14 cellular contexts compared by ENCODE assay signal in the genomic region with DNA sequence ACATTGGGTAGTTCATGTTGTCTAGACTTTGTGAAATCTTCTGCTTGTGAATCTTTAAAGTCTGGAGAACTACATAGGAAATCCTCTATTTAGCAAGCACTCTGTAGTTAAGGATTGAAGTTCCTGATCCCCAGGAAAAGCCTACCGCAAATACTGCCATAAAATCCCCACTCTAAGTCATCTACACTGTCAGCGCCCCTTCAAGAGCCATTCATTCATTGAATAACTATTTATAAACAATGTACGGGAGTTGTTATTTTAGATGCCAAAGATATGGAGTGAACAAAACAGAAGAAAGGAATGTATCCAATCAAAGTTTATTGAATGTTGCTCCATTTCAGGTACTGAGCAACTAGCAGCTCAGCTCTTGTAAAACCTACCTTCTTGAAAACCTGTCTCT.
"Had no signal": no experiment of that assay in that cellular context is flagged by ENCODE, and none has a peak within 500 bp of the region (broad histone marks: within the 10 kb centered on the region; RNA-seq: fewer than 3 reads in every experiment).

No MANE protein-coding gene starts in this region.

- H2AFZ ChIP-seq: hepatocyte had no signal

- H3K9me3 Mint-ChIP-seq: activated CD4-positive, alpha-beta memory T cell treated with anti-CD3 and anti-CD28 coated beads, Interleukin-2, amount 10 ng/mL, durations not matched to agents 7 days and 5 days; activated T-cell treated with anti-CD3 and anti-CD28 coated beads, Interleukin-2, amount 50 U/mL, for 72 hours had no signal

- H3K27ac Mint-ChIP-seq: activated CD4-positive, alpha-beta memory T cell treated with anti-CD3 and anti-CD28 coated beads, Interleukin-2, amount 10 ng/mL, durations not matched to agents 7 days and 5 days; activated T-cell treated with anti-CD3 and anti-CD28 coated beads, Interleukin-2, amount 50 U/mL, for 72 hours had no signal

- H3K4me1 ChIP-seq: ascending aorta, gastrocnemius medialis, tibial artery, uterus had no signal

- H3K36me3 ChIP-seq: ascending aorta, cardiac muscle cell, gastrocnemius medialis, neutrophil, tibial artery, uterus had no signal

- H3K27me3 Mint-ChIP-seq: activated CD4-positive, alpha-beta memory T cell treated with anti-CD3 and anti-CD28 coated beads, Interleukin-2, amount 10 ng/mL, durations not matched to agents 7 days and 5 days had no signal

- ATAC-seq: activated T-cell treated with anti-CD3 and anti-CD28 coated beads, Interleukin-2, amount 50 U/mL, for 72 hours; gastrocnemius medialis had no signal

- H3K79me2 ChIP-seq: hepatocyte had no signal

- H3K4me3 ChIP-seq: ascending aorta, cardiac muscle cell, gastrocnemius medialis, hepatocyte, skin epidermis, tibial artery, uterus had no signal

- H3K9me3 ChIP-seq: ascending aorta, gastrocnemius medialis, neutrophil, tibial artery, uterus had no signal

- H3K4me2 ChIP-seq: hepatocyte had no signal

- DNase-seq: activated CD4-positive, alpha-beta memory T cell treated with anti-CD3 and anti-CD28 coated beads, Interleukin-2, amount 10 ng/mL, durations not matched to agents 7 days and 5 days; activated T-cell treated with anti-CD3 and anti-CD28 coated beads, Interleukin-2, amount 50 U/mL, for 72 hours; effector CD4-positive, alpha-beta T cell; gastrocnemius medialis; kidney glomerular epithelial cell; T1000; tibial artery; uterus had no signal

- H3K27ac ChIP-seq: ascending aorta, cardiac muscle cell, gastrocnemius medialis, hepatocyte, neutrophil, skin epidermis, tibial artery, uterus had no signal

- H3K4me3 Mint-ChIP-seq: activated CD4-positive, alpha-beta memory T cell treated with anti-CD3 and anti-CD28 coated beads, Interleukin-2, amount 10 ng/mL, durations not matched to agents 7 days and 5 days; activated T-cell treated with anti-CD3 and anti-CD28 coated beads, Interleukin-2, amount 50 U/mL, for 72 hours had no signal

- H3K27me3 ChIP-seq: ascending aorta, cardiac muscle cell, gastrocnemius medialis, hepatocyte, neutrophil, tibial artery, uterus had no signal

- H3K4me1 Mint-ChIP-seq: activated CD4-positive, alpha-beta memory T cell treated with anti-CD3 and anti-CD28 coated beads, Interleukin-2, amount 10 ng/mL, durations not matched to agents 7 days and 5 days had no signal

- FAIRE-seq: colon had no signal
